ENCODE assay signal across 8 cellular contexts in genomic region chr17:45430006-45430737, GRCh38.
A peak's percentile ranks its signal among the peaks of the same experiment; 100 is the strongest.
DNase-seq lines count a peak whose midpoint lies in the region; ATAC-seq and TF ChIP-seq lines count a peak whose summit lies in the region.

No MANE protein-coding gene starts in this region.

- no peak for DNase-seq in AG04449 (ENCODE audit: low read depth, low spot score)
- DNase-seq in effector CD8-positive, alpha-beta T cell (lab: John Stamatoyannopoulos, UW) = no peak
- DNase-seq in ACHN = no peak
- DNase-seq in hepatic stellate cell (ENCODE audit: low spot score) = no peak

- peak overlapping the region; percentile 91 for H3K27ac Mint-ChIP-seq in dendritic cell treated with granulocyte-macrophage colony-stimulating factor and Interleukin-4, amounts not matched to agents 40 ng/mL and 50 ng/mL, for 4 days

- POLR2A ChIA-PET in AG04449 (lab: Yijun Ruan, JAX) = no interaction called here

- peak overlapping the region; percentile 94 for H3K4me3 Mint-ChIP-seq in dendritic cell treated with granulocyte-macrophage colony-stimulating factor and Interleukin-4, amounts not matched to agents 40 ng/mL and 50 ng/mL, for 4 days

- no peaks in the 10 kb centered on the region for H3K27me3 Mint-ChIP-seq in dendritic cell treated with granulocyte-macrophage colony-stimulating factor and Interleukin-4, amounts not matched to agents 40 ng/mL and 50 ng/mL, for 4 days

- H3K9me3 ChIP-seq in HUES6 (ENCODE audit: control insufficient read depth, insufficient read depth, low read depth, low read length) = no peaks in the 10 kb centered on the region
- H3K9me3 ChIP-seq in muscle layer of colon (ENCODE audit: low read length) = no peaks in the 10 kb centered on the region

- H3K36me3 Mint-ChIP-seq in dendritic cell treated with granulocyte-macrophage colony-stimulating factor and Interleukin-4, amounts not matched to agents 40 ng/mL and 50 ng/mL, for 4 days (ENCODE audit: low read depth) = peaks cover 81% of the 10 kb centered on the region

- 0 out of 2 replicates have a peak overlapping the region, but pooled peaks have one; percentile 6 for H3K4me3 ChIP-seq in AG04449 (ENCODE audit: low read depth, low read length)
- H3K4me3 ChIP-seq in HUES6 (ENCODE audit: low read depth, low read length) = peak overlapping the region; percentile 86
- peak overlapping the region; percentile 8 to 41 for H3K4me3 ChIP-seq in muscle layer of colon (ENCODE audit: low read depth in 1 of 2, low read length in 2 of 2)

- H3K36me3 ChIP-seq in HUES6 (ENCODE audit: control insufficient read depth, insufficient read depth, low read length) (no peaks in the 10 kb centered on the region), muscle layer of colon (ENCODE audit: insufficient read depth, low read length) (no peaks in the 10 kb centered on the region)

- peaks cover 75% of the 10 kb centered on the region for H3K4me1 Mint-ChIP-seq in dendritic cell treated with granulocyte-macrophage colony-stimulating factor and Interleukin-4, amounts not matched to agents 40 ng/mL and 50 ng/mL, for 4 days (ENCODE audit: low read depth)

- H3K9ac ChIP-seq in HUES6 (ENCODE audit: low read length) (no peak overlapping the region), muscle layer of colon (ENCODE audit: low read length) (no peak overlapping the region)

- no peaks in the 10 kb centered on the region for H3K9me3 Mint-ChIP-seq in dendritic cell treated with granulocyte-macrophage colony-stimulating factor and Interleukin-4, amounts not matched to agents 40 ng/mL and 50 ng/mL, for 4 days

- no peak for TF ChIP-seq CTCF in AG04449 (IDR thresholded peaks at IDR 0.05; ENCODE audit: insufficient read depth, low read length, missing control alignments)

- CTCF ChIA-PET in AG04449 (lab: Yijun Ruan, JAX) = interaction anchor here (2.6 to 8.0 kb wide), 6 partner anchors 11 to 401 kb away, joined by 8 to 98 read pairs (median 15); partner anchors contain the start of gene FMNL1

- peaks cover 68% of the 10 kb centered on the region for H3K27me3 ChIP-seq in HUES6 (ENCODE audit: control insufficient read depth, insufficient read depth, low read length)
- peaks cover 21 to 54% of the 10 kb centered on the region in 2 donors for H3K27me3 ChIP-seq in muscle layer of colon (ENCODE audit: control insufficient read depth in 1 of 2, insufficient read depth in 2 of 2, low read length in 2 of 2)

- ATAC-seq in HG02623 (IDR thresholded peaks at IDR 0.05; ENCODE audit: unreplicated experiment) = no peak

- peaks cover 21% of the 10 kb centered on the region for H3K4me1 ChIP-seq in HUES6 (ENCODE audit: control insufficient read depth, insufficient read depth, low read length)
- H3K4me1 ChIP-seq in muscle layer of colon (ENCODE audit: insufficient read depth, low read length) = peaks cover 18% of the 10 kb centered on the region

- intact Hi-C loops in dendritic cell treated with granulocyte-macrophage colony-stimulating factor and Interleukin-4, amounts not matched to agents 40 ng/mL and 50 ng/mL, for 4 days (cut with micrococcal nuclease) = no loop called here

- H3K27ac ChIP-seq in HUES6 (ENCODE audit: low read depth, low read length) (no peak overlapping the region), muscle layer of colon (ENCODE audit: low read depth, low read length) (no peak overlapping the region)

- in situ Hi-C loops in ACHN (cut with HindIII; ENCODE audit: low pct_ligation_motif_present, low pct_unique_long_range_greater_than_20kb, low sequenced_read_pairs) = no loop called here

Comparison
In these comparisons a context has a peak if more than half of its experiments do, and no peak if none do; other contexts are left out.
1. H3K4me3 ChIP-seq: peak in every context shown above with its lines; median percentile 86 in HUES6; 24 in muscle layer of colon; 6 in AG04449.